ENCODE assay signal across 20 cellular contexts in genomic region chr10:77304192-77304591, GRCh38.
DNase-seq lines count a peak whose midpoint lies in the region; ATAC-seq and TF ChIP-seq lines count a peak whose summit lies in the region.
"Had no signal": no experiment of that assay in that cellular context is flagged by ENCODE, and none has a peak within 500 bp of the region (broad histone marks: within the 10 kb centered on the region; RNA-seq: fewer than 3 reads in every experiment).

No MANE protein-coding gene starts in this region.

- peak; percentile 13 for DNase-seq in NCI-H82 (lab: John Stamatoyannopoulos, UW)
- DNase-seq in NCI-H82 treated with DMSO at 0.1 percent for 48 hours (lab: John Stamatoyannopoulos, UW; ENCODE audit: unreplicated experiment) = no peak
- DNase-seq in ELR (ENCODE audit: low read depth) = peak; percentile 4
- no peak for DNase-seq in IMR-90
- DNase-seq in stimulated activated CD4-positive, alpha-beta T cell treated with anti-CD3 and anti-CD28 coated beads, Interleukin-12 subunit alpha, Interleukin-12 subunit beta, amount 100 ng/mL, for 4 hours = no peak
- DNase-seq in stomach = no peak
- DNase-seq in H9 = no peak
- DNase-seq: 8988T; ACHN; BE2C; C1 segment of cervical spinal cord; Caco-2; Calu3; CD4-positive, alpha-beta T cell; CD8-positive, alpha-beta T cell; DMS79 treated with DMSO at 0.1 percent for 48 hours; GDM1 had no signal

- no peaks in the 10 kb centered on the region for H3K27me3 ChIP-seq in IMR-90 (ENCODE audit: control insufficient read depth, insufficient read depth, low read length)
- H3K27me3 ChIP-seq in stomach = no peaks in the 10 kb centered on the region
- no peaks in the 10 kb centered on the region for H3K27me3 ChIP-seq in H9 (ENCODE audit: insufficient read depth, low read length)
- H3K27me3 ChIP-seq: BE2C, BLaER1 had no signal

- no peak for TF ChIP-seq EP300 in stomach (IDR thresholded peaks at IDR 0.05)

- H2BK120ac ChIP-seq in IMR-90 (ENCODE audit: low read depth, low read length) = no peak overlapping the region
- H2BK120ac ChIP-seq in H9 (ENCODE audit: low read depth, low read length, poor library complexity, severe bottlenecking) = no peak overlapping the region

- 0 out of 4 replicates have a peak, but pooled peaks cover 0 to 3% of the 10 kb centered on the region in 2 experiments for H3K4me1 Mint-ChIP-seq in H9

- H3K18ac ChIP-seq in IMR-90 (ENCODE audit: low read depth, low read length) (no peak overlapping the region), H9 (ENCODE audit: insufficient read length, low read depth, low read length) (no peak overlapping the region)

- no peaks in the 10 kb centered on the region for H3K23me2 ChIP-seq in H9 (ENCODE audit: insufficient read length, low read depth, low read length, poor library complexity, severe bottlenecking)

- H3K9me3 ChIP-seq in IMR-90 (ENCODE audit: control insufficient read depth, insufficient read depth, low read length) (no peaks in the 10 kb centered on the region), stomach (no peaks in the 10 kb centered on the region), H9 (ENCODE audit: control insufficient read depth, low read depth, low read length) (no peaks in the 10 kb centered on the region)
- H3K9me3 ChIP-seq: BE2C, Caco-2 had no signal

- H3K4me2 ChIP-seq in IMR-90 (ENCODE audit: low read depth, low read length) = no peak overlapping the region
- no peak overlapping the region for H3K4me2 ChIP-seq in H9 (ENCODE audit: insufficient read depth, insufficient read length, low read length)
- H3K4me2 ChIP-seq: BLaER1 had no signal

- TF ChIP-seq RAD21 in IMR-90 (IDR thresholded peaks at IDR 0.05; ENCODE audit: low read length) = no peak

- no TSS peak for BruUV-seq in IMR-90 (replicated peaks; lab: Mats Ljungman, UMichigan)

- no peak overlapping the region for H3T11ph ChIP-seq in H9 (ENCODE audit: low read length)

- H2BK12ac ChIP-seq in H9 (ENCODE audit: insufficient read length, low read depth, low read length) = no peak overlapping the region

- no peak overlapping the region for H3K9ac ChIP-seq in IMR-90 (ENCODE audit: low read depth, low read length)
- H3K9ac ChIP-seq in H9 (ENCODE audit: extremely low read depth, insufficient read length, low read length) = no peak overlapping the region
- H3K9ac ChIP-seq: BLaER1 had no signal

- H3K14ac ChIP-seq in IMR-90 (replicated peaks; ENCODE audit: low read depth, low read length) (no peak overlapping the region), H9 (ENCODE audit: insufficient read depth, low read length) (no peak overlapping the region)

- no peak for ATAC-seq in IMR-90 (ENCODE audit: low read depth)
- ATAC-seq: CD8-positive, alpha-beta T cell; GM12878 had no signal

- no CpG with 5 or more reads among the region's 3 CpGs for WGBS in IMR-90 (ENCODE audit: extremely low coverage in 2 of 2, insufficient read length in 1 of 2), 2 experiments
- WGBS in stomach, 5 donors = 70 to 91% (median 84%) methylated on average over 3 of the region's 3 CpGs
- WGBS in H9 (ENCODE audit: extremely low coverage, insufficient read length, low lambda C conversion rate) = no CpG with 5 or more reads among the region's 3 CpGs

- CTCF ChIA-PET in IMR-90 (lab: Yijun Ruan, JAX) = no interaction called here

- H3K27ac ChIP-seq in IMR-90 (ENCODE audit: insufficient read depth, low read length) = no peak overlapping the region
- H3K27ac ChIP-seq in VCaP = peak overlapping the region; percentile 60; the same call in 1 of the 2 replicates
- no peak overlapping the region for H3K27ac ChIP-seq in stomach
- H3K27ac ChIP-seq in H9 (ENCODE audit: insufficient read length, low read depth, low read length) = no peak overlapping the region
- H3K27ac ChIP-seq: BLaER1 had no signal

- H2BK20ac ChIP-seq in IMR-90 (ENCODE audit: low read depth, low read length) = no peak overlapping the region
- no peak overlapping the region for H2BK20ac ChIP-seq in H9 (ENCODE audit: low read depth, low read length, poor library complexity, severe bottlenecking)

- H3K4me3 ChIP-seq in IMR-90 (ENCODE audit: insufficient read depth, low read depth, low read length) (no peak overlapping the region), stomach (no peak overlapping the region)
- H3K4me3 ChIP-seq: BLaER1, GM12878 had no signal

- H3K9me3 Mint-ChIP-seq in H9 = no peaks in the 10 kb centered on the region

- no peak overlapping the region for H4K91ac ChIP-seq in IMR-90 (ENCODE audit: insufficient read depth, low read depth, low read length)
- no peak overlapping the region for H4K91ac ChIP-seq in H9 (ENCODE audit: insufficient read length, low read depth, low read length)

- H2BK5ac ChIP-seq in IMR-90 (ENCODE audit: low read depth, low read length, poor library complexity, severe bottlenecking) (no peak overlapping the region), H9 (ENCODE audit: insufficient read length, low read length) (no peak overlapping the region)

- H3K27me3 Mint-ChIP-seq in H9 (ENCODE audit: low read depth) = peaks cover 2% of the 10 kb centered on the region

- H3K23ac ChIP-seq in IMR-90 (ENCODE audit: low read depth, low read length) = no peak overlapping the region
- no peak overlapping the region for H3K23ac ChIP-seq in H9 (ENCODE audit: insufficient read length, low read depth, low read length)

- H3K4me1 ChIP-seq in IMR-90 (ENCODE audit: control insufficient read depth, insufficient read depth, low read length) (peaks cover 22% of the 10 kb centered on the region), stomach (peaks cover 0 to 14% (median 0%) of the 10 kb centered on the region in 4 donors), H9 (ENCODE audit: insufficient read depth, low read length) (no peaks in the 10 kb centered on the region)
- H3K4me1 ChIP-seq: BE2C, BLaER1, Caco-2 had no signal

- peaks cover 14% of the 10 kb centered on the region for H3K9me1 ChIP-seq in IMR-90 (ENCODE audit: insufficient read depth, low read length)

- H4K5ac ChIP-seq in IMR-90 (ENCODE audit: low read depth, low read length) = no peak overlapping the region
- no peak overlapping the region for H4K5ac ChIP-seq in H9 (ENCODE audit: insufficient read length, low read depth, low read length)

- POLR2A ChIA-PET in IMR-90 (lab: Charles Lee; ENCODE audit: unreplicated experiment) = no interaction called here

- H4K8ac ChIP-seq in IMR-90 (ENCODE audit: low read depth in 2 of 2, low read length in 2 of 2) (no peak overlapping the region), H9 (replicated peaks; ENCODE audit: insufficient read length, low read depth, low read length) (no peak overlapping the region)

- H2BK15ac ChIP-seq in IMR-90 (ENCODE audit: low read depth, low read length) (0 out of 3 replicates have a peak overlapping the region, but pooled peaks have one; percentile 42), H9 (ENCODE audit: low read depth, low read length) (no peak overlapping the region)

- no peaks in the 10 kb centered on the region for H4K20me1 ChIP-seq in IMR-90 (ENCODE audit: insufficient read depth, low read length)
- H4K20me1 ChIP-seq in H9 (ENCODE audit: control insufficient read depth, insufficient read depth, insufficient read length) = no peaks in the 10 kb centered on the region
- H4K20me1 ChIP-seq: BLaER1 had no signal

- H2AK5ac ChIP-seq in IMR-90 (ENCODE audit: low read depth, low read length) = no peak overlapping the region
- no peak overlapping the region for H2AK5ac ChIP-seq in H9 (ENCODE audit: insufficient read length, low read length)

- no peak overlapping the region for H2AK9ac ChIP-seq in IMR-90 (replicated peaks; ENCODE audit: low read depth, low read length, poor library complexity)

- intact Hi-C loops in IMR-90 (cut with micrococcal nuclease) (loop anchor here (5.0 kb wide), 1 partner anchor 42 kb away; no protein-coding TSS in a partner anchor), stomach (cut with DNase I; ENCODE audit: low total_unique reads) (no loop called here)

- H3K27ac Mint-ChIP-seq in H9 = no peak overlapping the region
- H3K27ac Mint-ChIP-seq: CD4-positive, alpha-beta T cell; CD8-positive, alpha-beta T cell had no signal

- no peaks in the 10 kb centered on the region; the same call in 1 of the 2 replicates for H3K79me2 ChIP-seq in H9 (ENCODE audit: insufficient read depth, low read length)

- TF ChIP-seq CTCF in IMR-90 (conservative IDR thresholded peaks at IDR 0.05; ENCODE audit: low read depth, low read length) (no peak), VCaP (conservative IDR thresholded peaks at IDR 0.05) (no peak), stomach (IDR thresholded peaks at IDR 0.05) (no peak), H9 (conservative IDR thresholded peaks at IDR 0.05) (no peak)

- H3K56ac ChIP-seq in IMR-90 (ENCODE audit: extremely low read depth, insufficient read depth, low read length) = no peak overlapping the region
- H3K56ac ChIP-seq in H9 (ENCODE audit: insufficient read length, low read depth, low read length) = no peak overlapping the region

- H3K36me3 ChIP-seq in IMR-90 (ENCODE audit: control insufficient read depth, insufficient read depth, low read length) = no peaks in the 10 kb centered on the region
- no peaks in the 10 kb centered on the region for H3K36me3 ChIP-seq in stomach
- H3K36me3 ChIP-seq: BE2C, BLaER1 had no signal

- H3K36me3 Mint-ChIP-seq in H9 (ENCODE audit: insufficient read depth in 1 of 3, low read depth in 3 of 3) = no peaks in the 10 kb centered on the region
- H3K36me3 Mint-ChIP-seq: CD8-positive, alpha-beta T cell had no signal

- H3K79me1 ChIP-seq in IMR-90 (ENCODE audit: low read depth in 1 of 2, low read length in 2 of 2) (0 out of 4 replicates have a peak, but pooled peaks cover 0 to 4% of the 10 kb centered on the region in 2 experiments), H9 (ENCODE audit: insufficient read depth, low read depth, low read length, poor library complexity, severe bottlenecking) (no peaks in the 10 kb centered on the region)

- dilution Hi-C loops in IMR-90 (cut with HindIII; ENCODE audit: low sequenced_read_pairs, unreplicated experiment) = no loop called here

- H2AFZ ChIP-seq in IMR-90 (replicated peaks; ENCODE audit: low read length, poor library complexity) = no peak overlapping the region
- no peak overlapping the region for H2AFZ ChIP-seq in H9 (ENCODE audit: low read length)

- H3K4me3 Mint-ChIP-seq in H9 = no peak overlapping the region
- H3K4me3 Mint-ChIP-seq: CD4-positive, alpha-beta T cell; CD8-positive, alpha-beta T cell had no signal

- TF ChIP-seq POLR2A in IMR-90 (IDR thresholded peaks at IDR 0.05; ENCODE audit: low read depth, low read length) (no peak), stomach (IDR thresholded peaks at IDR 0.05) (no peak)

- in situ Hi-C loops in IMR-90 (cut with MboI; ENCODE audit: low sequenced_read_pairs) = no loop called here

- H3K4ac ChIP-seq in IMR-90 (ENCODE audit: low read depth, low read length) (no peak overlapping the region), H9 (ENCODE audit: low read depth, low read length) (no peak overlapping the region)

TF ChIP-seq in IMR-90, 13 proteins besides CTCF, POLR2A, EP300 and RAD21 (continues in another document):
- no peak for TF ChIP-seq SMC3 (IDR thresholded peaks at IDR 0.05; ENCODE audit: low read depth, low read length)

Comparison
In these comparisons a context has a peak if more than half of its experiments do, and no peak if none do; other contexts are left out.
1. DNase-seq: peak in NCI-H82 (single experiment) and ELR (single experiment); none in NCI-H82 treated with DMSO at 0.1 percent for 48 hours (single experiment), IMR-90 (single experiment), stimulated activated CD4-positive, alpha-beta T cell treated with anti-CD3 and anti-CD28 coated beads, Interleukin-12 subunit alpha, Interleukin-12 subunit beta, amount 100 ng/mL, for 4 hours (single experiment), stomach (single experiment) and H9 (single experiment).